In genomic region chr11:60950933-60951610, GRCh38 we compare ENCODE assay signal across 8 cellular contexts. TPM values are rescaled to one million over a fixed set of nuclear protein-coding genes. Genes with fewer than 3 reads are reported as not detected.
DNase-seq lines count a peak whose midpoint lies in the region; ATAC-seq, FAIRE-seq and TF ChIP-seq lines count a peak whose summit lies in the region.

No MANE protein-coding gene starts in this region.

- H3K4me3 ChIP-seq in right atrium auricular region (peak overlapping the region; percentile 39 to 56), skeletal muscle tissue (ENCODE audit: low read length in 3 of 3) (peak overlapping the region; percentile 72 to 80 (median 77))

- no peak for TF ChIP-seq CTCF in right atrium auricular region (IDR thresholded peaks at IDR 0.05)

- no peak for DNase-seq in GM12891 (ENCODE audit: insufficient read length, low spot score)
- no peak for DNase-seq in activated CD4-positive, alpha-beta T cell treated with anti-CD3 and anti-CD28 coated beads, Interleukin-2, amount 10 ng/mL, durations not matched to agents 7 days and 5 days
- no peak for DNase-seq in right atrium auricular region (ENCODE audit: low spot score)
- DNase-seq in effector CD4-positive, alpha-beta T cell: no peak
- DNase-seq in central memory CD4-positive, alpha-beta T cell: no peak
- no peak for DNase-seq in NK-92 treated with Interleukin-12 subunit alpha and Interleukin-12 subunit beta, amount 100 ng/mL, for 24 hours (lab: John Stamatoyannopoulos, UW)

- no peaks in the 10 kb centered on the region for H3K9me3 ChIP-seq in right atrium auricular region
- no peaks in the 10 kb centered on the region for H3K9me3 ChIP-seq in skeletal muscle tissue (ENCODE audit: control insufficient read depth in 3 of 3, low read length in 3 of 3)

- CTCF ChIA-PET in activated CD4-positive, alpha-beta T cell treated with anti-CD3 and anti-CD28 coated beads, Interleukin-2, amount 10 ng/mL, durations not matched to agents 7 days and 5 days (lab: Charles Lee): interaction anchor here (1.6 kb wide), 2 partner anchors 15 to 23 kb away, joined by 3 to 5 read pairs; no protein-coding TSS in a partner anchor

- no peaks in the 10 kb centered on the region for H3K9me3 Mint-ChIP-seq in activated CD4-positive, alpha-beta T cell treated with anti-CD3 and anti-CD28 coated beads, Interleukin-2, amount 10 ng/mL, durations not matched to agents 7 days and 5 days

- H3K36me3 ChIP-seq in right atrium auricular region (no peaks in the 10 kb centered on the region), skeletal muscle tissue (ENCODE audit: control insufficient read depth in 3 of 3, insufficient read depth in 3 of 3, low read length in 3 of 3) (peaks cover 0 to 5% (median 0%) of the 10 kb centered on the region in 3 donors)

- H3K27ac Mint-ChIP-seq in activated CD4-positive, alpha-beta T cell treated with anti-CD3 and anti-CD28 coated beads, Interleukin-2, amount 10 ng/mL, durations not matched to agents 7 days and 5 days: peak overlapping the region; percentile 86

- peak overlapping the region in 2 of 3 donors; percentile 23 to 71 for H3K9ac ChIP-seq in skeletal muscle tissue (ENCODE audit: low read depth in 1 of 3, low read length in 3 of 3)

- peaks cover 32% of the 10 kb centered on the region for H3K4me1 Mint-ChIP-seq in activated CD4-positive, alpha-beta T cell treated with anti-CD3 and anti-CD28 coated beads, Interleukin-2, amount 10 ng/mL, durations not matched to agents 7 days and 5 days

- peak; percentile 97 for FAIRE-seq in GM12891 (lab: Jason Lieb, UNC)

- H3K36me3 Mint-ChIP-seq in activated CD4-positive, alpha-beta T cell treated with anti-CD3 and anti-CD28 coated beads, Interleukin-2, amount 10 ng/mL, durations not matched to agents 7 days and 5 days (ENCODE audit: low read depth): no peaks in the 10 kb centered on the region

- H3K4me1 ChIP-seq in right atrium auricular region: peaks cover 0 to 21% of the 10 kb centered on the region in 2 donors
- H3K4me1 ChIP-seq in skeletal muscle tissue (ENCODE audit: control insufficient read depth in 3 of 3, insufficient read depth in 3 of 3, low read length in 3 of 3): peaks cover 7 to 14% (median 11%) of the 10 kb centered on the region in 3 donors

- no peak for ATAC-seq in GM18519 (IDR thresholded peaks at IDR 0.05; ENCODE audit: low FRiP score, unreplicated experiment)

- peak; percentile 30; the same call in 1 of the 2 replicates for TF ChIP-seq POLR2A in GM12891 (IDR thresholded peaks at IDR 0.05; ENCODE audit: low read depth, low read length)

- no peaks in the 10 kb centered on the region for H3K27me3 ChIP-seq in right atrium auricular region
- peaks cover 0 to 11% (median 4%) of the 10 kb centered on the region in 3 donors for H3K27me3 ChIP-seq in skeletal muscle tissue (ENCODE audit: control insufficient read depth in 3 of 3, insufficient read depth in 3 of 3, low read length in 3 of 3)

- H3K27me3 Mint-ChIP-seq in activated CD4-positive, alpha-beta T cell treated with anti-CD3 and anti-CD28 coated beads, Interleukin-2, amount 10 ng/mL, durations not matched to agents 7 days and 5 days: peaks cover 16% of the 10 kb centered on the region

- H3K4me3 Mint-ChIP-seq in activated CD4-positive, alpha-beta T cell treated with anti-CD3 and anti-CD28 coated beads, Interleukin-2, amount 10 ng/mL, durations not matched to agents 7 days and 5 days: no peak overlapping the region

- POLR2A ChIA-PET in activated CD4-positive, alpha-beta T cell treated with anti-CD3 and anti-CD28 coated beads, Interleukin-2, amount 10 ng/mL, durations not matched to agents 7 days and 5 days (lab: Charles Lee): no interaction called here

- H3K27ac ChIP-seq in right atrium auricular region (peak overlapping the region; percentile 35 to 81), skeletal muscle tissue (ENCODE audit: low read depth, low read length) (no peak overlapping the region)

TF ChIP-seq in GM12891, 5 proteins besides CTCF, POLR2A, EP300 and RAD21:
- TF ChIP-seq TAF1 (IDR thresholded peaks at IDR 0.05; ENCODE audit: low read depth, low read length) (peak; percentile 36; the same call in 1 of the 2 replicates), PAX5 (IDR thresholded peaks at IDR 0.05; ENCODE audit: insufficient read depth, low read length, severe bottlenecking) (no peak)

RNA-seq across cellular contexts. Expression of gene SLC15A3, which starts 0.9 kb away (rescaled TPM):
- polyA plus RNA-seq in GM12891 (2012; ENCODE audit: low read depth, missing spikeins): 73.0 TPM
- total RNA-seq in activated CD4-positive, alpha-beta T cell treated with anti-CD3 and anti-CD28 coated beads, Interleukin-2, amount 10 ng/mL, durations not matched to agents 7 days and 5 days: 1 to 10 TPM; 4.0 to 4.2 TPM
- 10 to 100 TPM; 12.9 to 17.5 TPM for total RNA-seq in right atrium auricular region
- total RNA-seq in skeletal muscle tissue: 16.7 TPM

RNA-seq across cellular contexts. Expression of gene CD6, which starts 20.4 kb away (rescaled TPM):
- 5.0 TPM for polyA plus RNA-seq in GM12891 (2012; ENCODE audit: low read depth, missing spikeins)
- total RNA-seq in activated CD4-positive, alpha-beta T cell treated with anti-CD3 and anti-CD28 coated beads, Interleukin-2, amount 10 ng/mL, durations not matched to agents 7 days and 5 days: 100 to 1,000 TPM; 368 to 402 TPM
- total RNA-seq in right atrium auricular region (under 1 TPM; 0.48 to 0.79 TPM), skeletal muscle tissue (under 0.01 TPM)

RNA-seq across cellular contexts. Expression of gene TMEM132A, which starts 26.8 kb away (rescaled TPM):
- polyA plus RNA-seq in GM12891 (2012; ENCODE audit: low read depth, missing spikeins): 7.5 TPM
- total RNA-seq in activated CD4-positive, alpha-beta T cell treated with anti-CD3 and anti-CD28 coated beads, Interleukin-2, amount 10 ng/mL, durations not matched to agents 7 days and 5 days: under 1 TPM; 0.40 to 0.47 TPM
- 1 to 10 TPM; 7.5 to 8.4 TPM for total RNA-seq in right atrium auricular region
- total RNA-seq in skeletal muscle tissue: 14.6 TPM

RNA-seq across cellular contexts. Expression of gene TMEM109, which starts 37.1 kb away (rescaled TPM):
- polyA plus RNA-seq in GM12891 (2012; ENCODE audit: low read depth, missing spikeins): 46.5 TPM
- 100 to 1,000 TPM; 114 to 119 TPM for total RNA-seq in activated CD4-positive, alpha-beta T cell treated with anti-CD3 and anti-CD28 coated beads, Interleukin-2, amount 10 ng/mL, durations not matched to agents 7 days and 5 days
- total RNA-seq in right atrium auricular region (100 to 1,000 TPM; 119 to 124 TPM), skeletal muscle tissue (45.4 TPM)

RNA-seq across cellular contexts. Expression of gene PRPF19, which starts 44.7 kb away (rescaled TPM):
- polyA plus RNA-seq in GM12891 (2012; ENCODE audit: low read depth, missing spikeins): 114 TPM
- 100 to 1,000 TPM; 125 to 128 TPM for total RNA-seq in activated CD4-positive, alpha-beta T cell treated with anti-CD3 and anti-CD28 coated beads, Interleukin-2, amount 10 ng/mL, durations not matched to agents 7 days and 5 days
- total RNA-seq in right atrium auricular region (10 to 100 TPM; 20.3 to 46.2 TPM), skeletal muscle tissue (27.7 TPM)

Comparison
In these comparisons a context has a peak if more than half of its experiments do, and no peak if none do; other contexts are left out.
1. RNA of gene CD6, which starts 20.4 kb away (total RNA-seq): 368 to 402 TPM in activated CD4-positive, alpha-beta T cell treated with anti-CD3 and anti-CD28 coated beads, Interleukin-2, amount 10 ng/mL, durations not matched to agents 7 days and 5 days; 0.48 to 0.79 TPM in right atrium auricular region and under 0.01 TPM in skeletal muscle tissue (single experiment); every median in the first group is over 100 times any median in the second.
2. RNA of gene TMEM132A, which starts 26.8 kb away (total RNA-seq): 14.6 TPM in skeletal muscle tissue (single experiment) and 7.5 to 8.4 TPM in right atrium auricular region; 0.40 to 0.47 TPM in activated CD4-positive, alpha-beta T cell treated with anti-CD3 and anti-CD28 coated beads, Interleukin-2, amount 10 ng/mL, durations not matched to agents 7 days and 5 days; every median in the first group is over 4 times any median in the second.